1 cellular context compared by ENCODE assay signal in the genomic region with DNA sequence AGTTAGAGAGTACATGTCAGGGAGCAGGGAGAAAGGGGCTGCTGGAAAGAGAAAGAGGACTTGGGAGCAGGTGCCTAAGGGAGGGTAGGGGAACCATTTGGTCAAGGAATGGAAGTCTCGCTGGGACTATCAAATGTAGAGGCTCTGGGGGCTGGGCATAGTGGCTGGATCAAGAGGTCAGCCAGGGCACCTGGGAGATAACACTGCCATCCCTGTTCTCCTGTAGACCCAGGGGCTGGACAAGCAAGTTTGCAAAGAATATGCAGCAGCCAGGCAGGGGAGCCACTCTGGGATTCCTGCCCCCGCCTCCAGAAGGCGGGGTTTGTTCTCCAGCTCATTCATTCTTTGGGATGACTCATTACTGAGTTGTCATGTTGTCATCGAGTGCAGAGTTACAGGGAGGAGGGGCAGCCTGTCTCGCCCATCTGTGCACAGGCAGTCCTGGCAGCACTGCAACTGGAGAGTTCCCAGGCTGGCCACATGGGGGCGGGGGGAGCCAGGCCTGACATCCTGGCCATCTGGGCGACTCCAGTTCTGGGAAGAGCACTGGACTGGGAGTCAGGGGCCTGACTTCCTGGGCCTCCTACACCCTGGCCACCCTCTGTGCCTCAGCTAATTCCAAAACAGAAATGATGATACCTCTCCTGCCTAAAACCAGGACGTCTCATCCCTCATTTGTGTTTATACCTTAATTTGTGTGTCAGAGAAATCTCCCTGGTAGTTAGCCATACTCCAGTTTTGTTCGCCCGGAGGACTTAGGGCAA.
A peak's percentile ranks its signal among the peaks of the same experiment; 100 is the strongest.
TF ChIP-seq lines count a peak whose summit lies in the region.

No MANE protein-coding gene starts in this region.

TF ChIP-seq in K562, 482 proteins besides CTCF, POLR2A, EP300 and RAD21 (continued from another document and continues in another):
- TF ChIP-seq, protein P1, sequence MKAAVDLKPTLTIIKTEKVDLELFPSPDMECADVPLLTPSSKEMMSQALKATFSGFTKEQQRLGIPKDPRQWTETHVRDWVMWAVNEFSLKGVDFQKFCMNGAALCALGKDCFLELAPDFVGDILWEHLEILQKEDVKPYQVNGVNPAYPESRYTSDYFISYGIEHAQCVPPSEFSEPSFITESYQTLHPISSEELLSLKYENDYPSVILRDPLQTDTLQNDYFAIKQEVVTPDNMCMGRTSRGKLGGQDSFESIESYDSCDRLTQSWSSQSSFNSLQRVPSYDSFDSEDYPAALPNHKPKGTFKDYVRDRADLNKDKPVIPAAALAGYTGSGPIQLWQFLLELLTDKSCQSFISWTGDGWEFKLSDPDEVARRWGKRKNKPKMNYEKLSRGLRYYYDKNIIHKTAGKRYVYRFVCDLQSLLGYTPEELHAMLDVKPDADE (conservative IDR thresholded peaks at IDR 0.05; ENCODE audit: control insufficient read depth, low read depth, low read length): no peak
- TF ChIP-seq ZFP1 (CRISPR knock-in tag; IDR thresholded peaks at IDR 0.05) (no peak), ZC3H8 (IDR thresholded peaks at IDR 0.05) (no peak), MED1 (CRISPR knock-in tag; IDR thresholded peaks at IDR 0.05; ENCODE audit: borderline replicate concordance) (no peak), FOXP1 (CRISPR knock-in tag; IDR thresholded peaks at IDR 0.05) (0 out of 2 replicates have a peak, but pooled peaks have one; percentile 71), ESRRB (CRISPR knock-in tag; IDR thresholded peaks at IDR 0.05; ENCODE audit: borderline replicate concordance) (no peak), POLR2B (IDR thresholded peaks at IDR 0.05; ENCODE audit: low read depth, partially characterized antibody) (no peak), OTX1 (CRISPR knock-in tag; IDR thresholded peaks at IDR 0.05) (no peak), TEAD1 (CRISPR knock-in tag; IDR thresholded peaks at IDR 0.05) (peak; percentile 31 to 86; a peak in 1 of 4 replicates), ASH1L (IDR thresholded peaks at IDR 0.05; ENCODE audit: borderline replicate concordance, low read depth, partially characterized antibody) (no peak), ZNF197 (CRISPR knock-in tag; IDR thresholded peaks at IDR 0.05; ENCODE audit: low read depth) (no peak), ZBTB8A (IDR thresholded peaks at IDR 0.05; ENCODE audit: partially characterized antibody) (no peak), ELF4 (CRISPR knock-in tag; IDR thresholded peaks at IDR 0.05) (no peak), TARDBP (IDR thresholded peaks at IDR 0.05) (no peak), KLF6 (CRISPR knock-in tag; IDR thresholded peaks at IDR 0.05; ENCODE audit: borderline replicate concordance) (no peak), FOXJ2 (tag; IDR thresholded peaks at IDR 0.05) (peak; percentile 70; the same call in 1 of the 2 replicates), SETDB1 (IDR thresholded peaks at IDR 0.05; ENCODE audit: low read length) (peak; percentile 77), ZNF764 (CRISPR knock-in tag; IDR thresholded peaks at IDR 0.05; ENCODE audit: low read depth) (no peak), SP1 (CRISPR knock-in tag; IDR thresholded peaks at IDR 0.05) (peak; percentile 73), RBM39 (optimal IDR thresholded peaks at IDR 0.05; ENCODE audit: low read depth, low read length) (no peak), ATF7 (IDR thresholded peaks at IDR 0.05) (peak; percentile 98), YBX1 (IDR thresholded peaks at IDR 0.05) (no peak), IRF1 (CRISPR knock-in tag; IDR thresholded peaks at IDR 0.05; ENCODE audit: borderline replicate concordance) (no peak), BHLHE40 (IDR thresholded peaks at IDR 0.05; ENCODE audit: low read length) (peak; percentile 71), POLR2AphosphoS5 (IDR thresholded peaks at IDR 0.05; ENCODE audit: control insufficient read depth, insufficient read depth, low read depth, low read length) (no peak), HEY1 (CRISPR knock-in tag; IDR thresholded peaks at IDR 0.05; ENCODE audit: borderline replicate concordance) (no peak), PHTF2 (CRISPR knock-in tag; IDR thresholded peaks at IDR 0.05) (no peak), RBM15 (IDR thresholded peaks at IDR 0.05; ENCODE audit: insufficient read depth, low read length) (no peak), ZNF3 (CRISPR knock-in tag; IDR thresholded peaks at IDR 0.05) (no peak), THAP12 (CRISPR knock-in tag; IDR thresholded peaks at IDR 0.05) (no peak), PHF21A (IDR thresholded peaks at IDR 0.05; ENCODE audit: borderline replicate concordance, low read depth) (no peak), PRPF4 (IDR thresholded peaks at IDR 0.05; ENCODE audit: insufficient read depth, low read depth, low read length, poor library complexity, severe bottlenecking) (no peak), ZNF444 (CRISPR knock-in tag; IDR thresholded peaks at IDR 0.05) (no peak), NFE2 (IDR thresholded peaks at IDR 0.05; ENCODE audit: low read depth) (peak; percentile 62), ARNT (IDR thresholded peaks at IDR 0.05) (peak in 1 of 2 experiments; percentile 38; a peak in 1 of 4 replicates), ADNP (tag; IDR thresholded peaks at IDR 0.05) (peak; percentile 51; the same call in 1 of the 2 replicates), KLF16 (IDR thresholded peaks at IDR 0.05) (peak; percentile 70; the same call in 1 of the 2 replicates), TAF9B (IDR thresholded peaks at IDR 0.05; ENCODE audit: partially characterized antibody) (no peak), ZNF445 (CRISPR knock-in tag; IDR thresholded peaks at IDR 0.05; ENCODE audit: low read depth) (no peak), ZNF277 (CRISPR knock-in tag; IDR thresholded peaks at IDR 0.05; ENCODE audit: borderline replicate concordance) (no peak), ZNF589 (CRISPR knock-in tag; IDR thresholded peaks at IDR 0.05; ENCODE audit: low read depth) (no peak), LEF1 (IDR thresholded peaks at IDR 0.05) (peak; percentile 58; the same call in 1 of the 2 replicates), ZNF324 (CRISPR knock-in tag; IDR thresholded peaks at IDR 0.05) (no peak), TAF15 (IDR thresholded peaks at IDR 0.05; ENCODE audit: low read depth, low read length) (no peak), ETV6 (IDR thresholded peaks at IDR 0.05; ENCODE audit: borderline replicate concordance in 1 of 2, low read depth in 2 of 2, low read length in 1 of 2) (no peak), ETV6 (CRISPR knock-in tag; IDR thresholded peaks at IDR 0.05; ENCODE audit: borderline replicate concordance) (no peak), THAP7 (CRISPR knock-in tag; IDR thresholded peaks at IDR 0.05) (no peak), PML (IDR thresholded peaks at IDR 0.05; ENCODE audit: low read length) (no peak), ZFP36 (IDR thresholded peaks at IDR 0.05; ENCODE audit: low read depth, low read length, partially characterized antibody) (peak; percentile 31), SMARCA5 (IDR thresholded peaks at IDR 0.05) (0 out of 2 replicates have a peak, but pooled peaks have one; percentile 15), NCOA4 (IDR thresholded peaks at IDR 0.05; ENCODE audit: partially characterized antibody) (no peak), C11orf30 (IDR thresholded peaks at IDR 0.05; ENCODE audit: low read depth) (peak; percentile 36; the same call in 1 of the 2 replicates), MTA1 (IDR thresholded peaks at IDR 0.05; ENCODE audit: borderline replicate concordance) (no peak; the same call in 1 of the 2 replicates), SMARCC2 (IDR thresholded peaks at IDR 0.05; ENCODE audit: low read depth) (no peak), HSF4 (CRISPR knock-in tag; IDR thresholded peaks at IDR 0.05; ENCODE audit: borderline replicate concordance) (no peak), CEBPG (CRISPR knock-in tag; IDR thresholded peaks at IDR 0.05) (peak; percentile 41; the same call in 1 of the 2 replicates), CEBPG (tag; conservative IDR thresholded peaks at IDR 0.05 in 1 of 2, IDR thresholded peaks at IDR 0.05 in 1 of 2) (no peak), ATF1 (CRISPR knock-in tag; IDR thresholded peaks at IDR 0.05) (no peak), ATF1 (tag; IDR thresholded peaks at IDR 0.05) (peak; percentile 89), TCFL5 (CRISPR knock-in tag; conservative IDR thresholded peaks at IDR 0.05) (no peak), U2AF1 (optimal IDR thresholded peaks at IDR 0.05; ENCODE audit: low read depth, low read length) (no peak), TEAD4 (IDR thresholded peaks at IDR 0.05; ENCODE audit: low read length) (peak; percentile 64), TEAD4 (CRISPR knock-in tag; IDR thresholded peaks at IDR 0.05; ENCODE audit: borderline replicate concordance) (no peak), ZNF551 (CRISPR knock-in tag; IDR thresholded peaks at IDR 0.05) (no peak), ZNF76 (CRISPR knock-in tag; IDR thresholded peaks at IDR 0.05; ENCODE audit: borderline replicate concordance) (no peak), NBN (IDR thresholded peaks at IDR 0.05; ENCODE audit: low read depth) (peak; percentile 71), TBL1XR1 (IDR thresholded peaks at IDR 0.05; ENCODE audit: low read length in 2 of 2) (peak; percentile 72 to 83; a peak in 3 of 4 replicates), POU5F1 (IDR thresholded peaks at IDR 0.05; ENCODE audit: borderline replicate concordance, low read depth, low read length, partially characterized antibody) (no peak)
- TF ChIP-seq, protein P2, sequence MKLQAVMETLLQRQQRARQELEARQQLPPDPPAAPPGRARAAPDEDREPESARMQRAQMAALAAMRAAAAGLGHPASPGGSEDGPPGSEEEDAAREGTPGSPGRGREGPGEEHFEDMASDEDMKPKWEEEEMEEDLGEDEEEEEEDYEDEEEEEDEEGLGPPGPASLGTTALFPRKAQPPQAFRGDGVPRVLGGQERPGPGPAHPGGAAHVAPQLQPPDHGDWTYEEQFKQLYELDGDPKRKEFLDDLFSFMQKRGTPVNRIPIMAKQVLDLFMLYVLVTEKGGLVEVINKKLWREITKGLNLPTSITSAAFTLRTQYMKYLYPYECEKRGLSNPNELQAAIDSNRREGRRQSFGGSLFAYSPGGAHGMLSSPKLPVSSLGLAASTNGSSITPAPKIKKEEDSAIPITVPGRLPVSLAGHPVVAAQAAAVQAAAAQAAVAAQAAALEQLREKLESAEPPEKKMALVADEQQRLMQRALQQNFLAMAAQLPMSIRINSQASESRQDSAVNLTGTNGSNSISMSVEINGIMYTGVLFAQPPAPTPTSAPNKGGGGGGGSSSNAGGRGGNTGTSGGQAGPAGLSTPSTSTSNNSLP (IDR thresholded peaks at IDR 0.05; ENCODE audit: borderline replicate concordance, low read depth, low read length): peak; percentile 68; the same call in 1 of the 2 replicates
- TF ChIP-seq, protein P3, sequence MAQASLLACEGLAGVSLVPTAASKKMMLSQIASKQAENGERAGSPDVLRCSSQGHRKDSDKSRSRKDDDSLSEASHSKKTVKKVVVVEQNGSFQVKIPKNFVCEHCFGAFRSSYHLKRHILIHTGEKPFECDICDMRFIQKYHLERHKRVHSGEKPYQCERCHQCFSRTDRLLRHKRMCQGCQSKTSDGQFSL (CRISPR knock-in tag; IDR thresholded peaks at IDR 0.05): peak; percentile 75
- TF ChIP-seq, protein P3 (tag; IDR thresholded peaks at IDR 0.05): no peak
- TF ChIP-seq, protein P4, sequence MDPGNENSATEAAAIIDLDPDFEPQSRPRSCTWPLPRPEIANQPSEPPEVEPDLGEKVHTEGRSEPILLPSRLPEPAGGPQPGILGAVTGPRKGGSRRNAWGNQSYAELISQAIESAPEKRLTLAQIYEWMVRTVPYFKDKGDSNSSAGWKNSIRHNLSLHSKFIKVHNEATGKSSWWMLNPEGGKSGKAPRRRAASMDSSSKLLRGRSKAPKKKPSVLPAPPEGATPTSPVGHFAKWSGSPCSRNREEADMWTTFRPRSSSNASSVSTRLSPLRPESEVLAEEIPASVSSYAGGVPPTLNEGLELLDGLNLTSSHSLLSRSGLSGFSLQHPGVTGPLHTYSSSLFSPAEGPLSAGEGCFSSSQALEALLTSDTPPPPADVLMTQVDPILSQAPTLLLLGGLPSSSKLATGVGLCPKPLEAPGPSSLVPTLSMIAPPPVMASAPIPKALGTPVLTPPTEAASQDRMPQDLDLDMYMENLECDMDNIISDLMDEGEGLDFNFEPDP (CRISPR knock-in tag; IDR thresholded peaks at IDR 0.05): no peak
